11 cellular contexts compared by ENCODE assay signal in the genomic region with DNA sequence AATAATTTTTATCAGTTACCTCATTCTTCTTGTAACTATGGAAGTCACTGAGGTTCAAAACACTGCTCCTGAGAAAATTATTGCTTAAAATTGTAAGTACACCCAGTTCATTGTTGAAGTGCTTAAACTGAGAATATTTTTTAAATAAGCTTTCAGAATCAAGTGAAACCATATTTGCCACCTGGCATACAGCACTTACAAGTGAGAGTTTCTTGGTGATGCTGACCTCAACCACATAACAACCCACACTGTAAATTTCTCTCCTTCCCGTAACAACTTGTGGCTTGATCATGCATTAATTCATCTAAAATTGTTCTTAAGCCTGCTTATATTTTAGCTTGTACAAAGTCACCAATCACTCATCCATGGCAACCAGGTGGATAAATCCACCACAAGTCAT. TPM values are rescaled to one million over a fixed set of nuclear protein-coding genes. Genes with fewer than 3 reads are reported as not detected.
DNase-seq lines count a peak whose midpoint lies in the region; ATAC-seq and TF ChIP-seq lines count a peak whose summit lies in the region.
"Had no signal": no experiment of that assay in that cellular context is flagged by ENCODE, and none has a peak within 500 bp of the region (broad histone marks: within the 10 kb centered on the region; RNA-seq: fewer than 3 reads in every experiment).

No MANE protein-coding gene starts in this region.

- H3K4me3 ChIP-seq in GM12865 (ENCODE audit: low read depth, low read length) (no peak overlapping the region), mammary epithelial cell (replicated peaks in 1 of 3; ENCODE audit: insufficient read depth in 1 of 3, low read depth in 2 of 3, low read length in 3 of 3) (no peak overlapping the region)

- 100% methylated on average over 1 of the region's 1 CpG for WGBS in mammary epithelial cell (ENCODE audit: low coverage, missing lambda C conversion rate)

- H3K4me1 ChIP-seq in mammary epithelial cell (ENCODE audit: insufficient read depth, low read length), result no peaks in the 10 kb centered on the region
- H3K4me1 ChIP-seq: foreskin keratinocyte had no signal

- no peak overlapping the region for H3K4me2 ChIP-seq in mammary epithelial cell (ENCODE audit: insufficient read depth, low read depth, low read length)

- H3K9ac ChIP-seq in mammary epithelial cell (ENCODE audit: insufficient read depth, low read length), result no peak overlapping the region

- no TSS peak for BruUV-seq in mammary epithelial cell (replicated peaks; lab: Mats Ljungman, UMichigan)

- H3K9me3 ChIP-seq in mammary epithelial cell (replicated peaks; ENCODE audit: insufficient read depth, low read length), result no peaks in the 10 kb centered on the region

- in situ Hi-C loops in mammary epithelial cell (cut with MboI; ENCODE audit: low sequenced_read_pairs in 2 of 2), result no loop called here

- no peaks in the 10 kb centered on the region for H4K20me1 ChIP-seq in mammary epithelial cell (ENCODE audit: insufficient read depth, low read length)

- DNase-seq in GM12865 (ENCODE audit: low read depth) (peak; percentile 74), RPMI8226 (peak; percentile 26), SIG-M5 treated with dmso at 0.1 percent for 504 hours (lab: John Stamatoyannopoulos, UW; ENCODE audit: unreplicated experiment) (no peak), SIG-M5 (lab: John Stamatoyannopoulos, UW) (no peak), mammary epithelial cell (no peak)
- DNase-seq: CD8-positive, alpha-beta T cell; foreskin keratinocyte; NCI-H1930 had no signal

- no peaks in the 10 kb centered on the region for H3K79me2 ChIP-seq in mammary epithelial cell (ENCODE audit: insufficient read depth, low read length)

- no peak overlapping the region for H2AFZ ChIP-seq in mammary epithelial cell (ENCODE audit: low read depth, low read length)

- no peaks in the 10 kb centered on the region for H3K27me3 ChIP-seq in mammary epithelial cell (ENCODE audit: insufficient read depth, low read length)
- H3K27me3 ChIP-seq: foreskin keratinocyte had no signal

- dilution Hi-C loops in mammary epithelial cell (cut with HindIII; ENCODE audit: low sequenced_read_pairs), result no loop called here

- H3K36me3 ChIP-seq in mammary epithelial cell (ENCODE audit: insufficient read depth, low read length), result no peaks in the 10 kb centered on the region

- no peak overlapping the region for H3K27ac ChIP-seq in mammary epithelial cell (ENCODE audit: insufficient read depth, low read depth, low read length)
- H3K27ac ChIP-seq: foreskin keratinocyte had no signal

- intact Hi-C loops in mammary epithelial cell (cut with micrococcal nuclease), result no loop called here

- ATAC-seq in GM19467 (IDR thresholded peaks at IDR 0.05; ENCODE audit: unreplicated experiment) (peak; percentile 62), HG03039 (IDR thresholded peaks at IDR 0.05; ENCODE audit: unreplicated experiment) (peak; percentile 73), esophagus mucosa (no peak)
- ATAC-seq: CD8-positive, alpha-beta T cell; foreskin keratinocyte had no signal

- TF ChIP-seq CTCF in GM12865 (IDR thresholded peaks at IDR 0.05; ENCODE audit: insufficient read depth, low read depth, low read length, missing control alignments) (no peak), mammary epithelial cell (conservative IDR thresholded peaks at IDR 0.05 in 1 of 2, IDR thresholded peaks at IDR 0.05 in 1 of 2; ENCODE audit: extremely low read depth in 1 of 2, insufficient read depth in 1 of 2, low read depth in 1 of 2, low read length in 2 of 2) (no peak)

- CTCF ChIA-PET in mammary epithelial cell (lab: Charles Lee; ENCODE audit: low non-redundant PET), result no interaction called here

RNA-seq across cellular contexts. Expression of gene IMMP2L, which starts 34.0 kb away (rescaled TPM):
- total RNA-seq in esophagus mucosa (8.8 TPM), mammary epithelial cell (10 to 100 TPM; 10.8 to 19.9 TPM)
- 7.9 TPM for polyA plus RNA-seq in mammary epithelial cell
- polyA minus RNA-seq in mammary epithelial cell, result 1.0 TPM

Comparison
In these comparisons a context has a peak if more than half of its experiments do, and no peak if none do; other contexts are left out.
1. DNase-seq: peak in GM12865 (single experiment) and RPMI8226 (single experiment); none in SIG-M5 treated with dmso at 0.1 percent for 504 hours (single experiment), SIG-M5 (single experiment) and mammary epithelial cell (single experiment).